22 cellular contexts compared by ENCODE assay signal in genomic region chr4:10731690-10732089, GRCh38. TPM values are rescaled to one million over a fixed set of nuclear protein-coding genes. Genes with fewer than 3 reads are reported as not detected.
DNase-seq lines count a peak whose midpoint lies in the region; ATAC-seq, FAIRE-seq and TF ChIP-seq lines count a peak whose summit lies in the region.
"Had no signal": no experiment of that assay in that cellular context is flagged by ENCODE, and none has a peak within 500 bp of the region (broad histone marks: within the 10 kb centered on the region; RNA-seq: fewer than 3 reads in every experiment).

No MANE protein-coding gene starts in this region.

- H2BK20ac ChIP-seq in H1 (ENCODE audit: low read length), result no peak overlapping the region

- H3K23me2 ChIP-seq in H1 (ENCODE audit: low read depth, low read length), result no peaks in the 10 kb centered on the region

- H3K79me2 ChIP-seq in H1 (ENCODE audit: control insufficient read depth in 1 of 2, insufficient read depth in 2 of 2, low read length in 2 of 2), result no peaks in the 10 kb centered on the region
- no peaks in the 10 kb centered on the region for H3K79me2 ChIP-seq in HepG2 (ENCODE audit: insufficient read depth, low read length)

- H3K9me3 ChIP-seq in H1 (ENCODE audit: insufficient read depth in 2 of 2, low read depth in 1 of 2, low read length in 1 of 2) (no peaks in the 10 kb centered on the region), HepG2 (ENCODE audit: low read length) (no peaks in the 10 kb centered on the region), kidney (ENCODE audit: control insufficient read depth in 1 of 2, low read length in 2 of 2) (no peaks in the 10 kb centered on the region)
- H3K9me3 ChIP-seq: gastrocnemius medialis, pancreas had no signal

- TF ChIP-seq CTCF in H1 (IDR thresholded peaks at IDR 0.05; ENCODE audit: control extremely low read depth in 1 of 3, insufficient read depth in 1 of 3, low read depth in 1 of 3, low read length in 3 of 3) (no peak), HepG2 (CRISPR knock-in tag; IDR thresholded peaks at IDR 0.05) (no peak), kidney (IDR thresholded peaks at IDR 0.05; ENCODE audit: borderline replicate concordance, extremely low read depth, insufficient read depth) (no peak)

- no peak overlapping the region for H3K56ac ChIP-seq in H1 (replicated peaks; ENCODE audit: insufficient read length, low read depth, low read length)

- no peak for DNase-seq in H1 (ENCODE audit: low read depth in 1 of 2, low spot score in 2 of 2)
- no peak for DNase-seq in HepG2 (ENCODE audit: low spot score)
- no peak for DNase-seq in kidney
- DNase-seq in NCI-H446 (lab: John Stamatoyannopoulos, UW), result no peak
- DNase-seq: activated CD4-positive, alpha-beta memory T cell treated with anti-CD3 and anti-CD28 coated beads, Interleukin-2, amount 10 ng/mL, durations not matched to agents 7 days and 5 days; AML-193; caudate nucleus; gastrocnemius medialis; naive thymus-derived CD8-positive, alpha-beta T cell; NCI-H1417 treated with DMSO at 0.1 percent for 48 hours; NCI-H2171 treated with DMSO at 0.1 percent for 48 hours; NCI-H774; pancreas; PC-9; stimulated activated naive CD4-positive, alpha-beta T cell treated with Interleukin-2 at 50 U/mL for 16 hours; trophoblast cell had no signal

- H3K27ac ChIP-seq in H1 (ENCODE audit: low read depth, low read length) (no peak overlapping the region), HepG2 (ENCODE audit: extremely low read length, insufficient read depth, low read length) (no peak overlapping the region), kidney (ENCODE audit: low read depth in 2 of 2, low read length in 2 of 2) (peak overlapping the region in 1 of 2 donors; percentile 10)
- H3K27ac ChIP-seq: gastrocnemius medialis, pancreas, PC-9, VCaP had no signal

- no peak overlapping the region for H2BK120ac ChIP-seq in H1 (replicated peaks; ENCODE audit: low read depth, low read length)

- no peak overlapping the region for H3K9ac ChIP-seq in H1 (replicated peaks in 1 of 4; ENCODE audit: extremely low read depth in 1 of 4, low read depth in 3 of 4, low read length in 3 of 4)
- no peak overlapping the region for H3K9ac ChIP-seq in HepG2 (ENCODE audit: insufficient read depth, low read depth, low read length)
- H3K9ac ChIP-seq in kidney (ENCODE audit: low read length in 2 of 2), result no peak overlapping the region

- FAIRE-seq in H1 (lab: Jason Lieb, UNC) (no peak), HepG2 (lab: Jason Lieb, UNC) (no peak), kidney (lab: Jason Lieb, UNC) (no peak)
- FAIRE-seq: pancreas had no signal

- 85% methylated on average over 3 of the region's 3 CpGs; no CpG with 5 or more reads in 1 of the 2 experiments for WGBS in H1 (ENCODE audit: extremely low coverage in 1 of 2, insufficient coverage in 1 of 2, insufficient read length in 1 of 2, insufficient replicate concordance in 2 of 2, low coverage in 1 of 2, low lambda C conversion rate in 2 of 2, missing lambda C conversion rate in 1 of 2), 2 experiments
- 31% methylated on average over 3 of the region's 3 CpGs for WGBS in HepG2 (ENCODE audit: low lambda C conversion rate)

- H4K5ac ChIP-seq in H1 (ENCODE audit: insufficient read length, low read depth, low read length), result no peak overlapping the region

- H3K79me1 ChIP-seq in H1 (ENCODE audit: low read depth, low read length), result no peaks in the 10 kb centered on the region

- no peak overlapping the region for H2BK12ac ChIP-seq in H1 (ENCODE audit: low read depth, low read length)

- in situ Hi-C loops in HepG2 (cut with HindIII; ENCODE audit: extremely low pct_ligation_motif_present, low pct_unique_long_range_greater_than_20kb), result no loop called here

- H3K4me2 ChIP-seq in H1 (ENCODE audit: insufficient read depth in 1 of 2, low read depth in 2 of 2, low read length in 2 of 2) (no peak overlapping the region), HepG2 (ENCODE audit: low read depth, low read length) (no peak overlapping the region)
- H3K4me2 ChIP-seq: PC-9 had no signal

- no peak overlapping the region for H3K4ac ChIP-seq in H1 (replicated peaks; ENCODE audit: insufficient read length, low read depth, low read length)

- POLR2A ChIA-PET in H1 (lab: Charles Lee; ENCODE audit: partially characterized antibody) (no interaction called here), HepG2 (lab: Yijun Ruan, JAX) (no interaction called here)

- H3K27me3 ChIP-seq in H1 (replicated peaks in 1 of 4; ENCODE audit: control insufficient read depth in 3 of 4, extremely low read depth in 1 of 4, insufficient read depth in 3 of 4, low read length in 3 of 4) (no peaks in the 10 kb centered on the region), HepG2 (ENCODE audit: control insufficient read depth in 1 of 2, insufficient read depth in 2 of 2, low read length in 2 of 2) (no peaks in the 10 kb centered on the region)
- H3K27me3 ChIP-seq: gastrocnemius medialis, pancreas had no signal

- no peak overlapping the region for H2BK5ac ChIP-seq in H1 (ENCODE audit: low read depth, low read length)

- CTCF ChIA-PET in H1 (lab: Charles Lee; ENCODE audit: partially characterized antibody), result no interaction called here
- CTCF ChIA-PET in HepG2 (lab: Yijun Ruan, JAX; ENCODE audit: low intra/inter-chr PET ratio, low total read pairs), result no interaction called here

- no peak overlapping the region for H2BK15ac ChIP-seq in H1 (ENCODE audit: low read length)

- H3K36me3 ChIP-seq in H1 (ENCODE audit: control insufficient read depth in 2 of 4, insufficient read depth in 4 of 4, low read length in 3 of 4) (no peaks in the 10 kb centered on the region), HepG2 (replicated peaks in 1 of 2; ENCODE audit: control insufficient read depth in 1 of 2, insufficient read depth in 2 of 2, low read length in 2 of 2) (no peaks in the 10 kb centered on the region), kidney (ENCODE audit: control insufficient read depth in 1 of 2, insufficient read depth in 2 of 2, low read length in 2 of 2) (no peaks in the 10 kb centered on the region)
- H3K36me3 ChIP-seq: gastrocnemius medialis, pancreas had no signal

- H2AFZ ChIP-seq in H1 (ENCODE audit: low read length) (peak overlapping the region; percentile 5; the same call in 1 of the 2 replicates), HepG2 (ENCODE audit: low read length) (no peak overlapping the region)
- H2AFZ ChIP-seq: PC-9 had no signal

- H4K91ac ChIP-seq in H1 (replicated peaks; ENCODE audit: insufficient read length, low read length), result no peak overlapping the region

- peak; percentile 35 for ATAC-seq in GM18907 (IDR thresholded peaks at IDR 0.05; ENCODE audit: unreplicated experiment)
- peak; percentile 24 for ATAC-seq in GM19468 (IDR thresholded peaks at IDR 0.05; ENCODE audit: extremely low read depth, unreplicated experiment)
- ATAC-seq in HG03378 (IDR thresholded peaks at IDR 0.05; ENCODE audit: unreplicated experiment), result peak; percentile 31
- no peak for ATAC-seq in HepG2
- ATAC-seq: gastrocnemius medialis; naive thymus-derived CD8-positive, alpha-beta T cell had no signal

- H3K4me1 ChIP-seq in H1 (replicated peaks in 1 of 4; ENCODE audit: control insufficient read depth in 3 of 4, insufficient read depth in 4 of 4, low read length in 3 of 4) (peaks cover 0 to 4% (median 2%) of the 10 kb centered on the region in 4 experiments; a peak in 2 of 7 replicates), HepG2 (ENCODE audit: insufficient read depth, low read length) (no peaks in the 10 kb centered on the region), kidney (ENCODE audit: control insufficient read depth in 1 of 2, insufficient read depth in 1 of 2, low read depth in 1 of 2, low read length in 2 of 2) (no peaks in the 10 kb centered on the region)
- H3K4me1 ChIP-seq: gastrocnemius medialis, pancreas had no signal

- no peak overlapping the region for H3K18ac ChIP-seq in H1 (ENCODE audit: extremely low read depth, low read length)

- no peaks in the 10 kb centered on the region for H4K20me1 ChIP-seq in H1 (replicated peaks in 1 of 2; ENCODE audit: control insufficient read depth in 1 of 2, insufficient read depth in 2 of 2, low read length in 2 of 2)
- no peaks in the 10 kb centered on the region for H4K20me1 ChIP-seq in HepG2 (ENCODE audit: insufficient read depth, low read length)

- no peak for TF ChIP-seq EP300 in H1 (IDR thresholded peaks at IDR 0.05; ENCODE audit: borderline replicate concordance in 1 of 2, low read depth in 2 of 2, low read length in 2 of 2)
- TF ChIP-seq EP300 in HepG2 (IDR thresholded peaks at IDR 0.05; ENCODE audit: low read depth in 2 of 2, low read length in 2 of 2), result no peak
- TF ChIP-seq EP300 in HepG2 (CRISPR knock-in tag; IDR thresholded peaks at IDR 0.05; ENCODE audit: borderline replicate concordance), result no peak

- TF ChIP-seq POLR2A in H1 (IDR thresholded peaks at IDR 0.05; ENCODE audit: control extremely low read depth in 1 of 2, low read depth in 2 of 2, low read length in 2 of 2) (no peak), HepG2 (IDR thresholded peaks at IDR 0.05; ENCODE audit: insufficient read depth in 1 of 2, low read depth in 2 of 2, low read length in 2 of 2) (no peak)

- H3K4me3 ChIP-seq in H1 (ENCODE audit: extremely low read depth in 1 of 4, insufficient read depth in 2 of 4, low read depth in 3 of 4, low read length in 4 of 4) (no peak overlapping the region), HepG2 (replicated peaks in 1 of 3; ENCODE audit: insufficient read depth in 1 of 3, low read depth in 2 of 3, low read length in 3 of 3) (no peak overlapping the region), kidney (ENCODE audit: low read length in 2 of 2) (peak overlapping the region in 1 of 2 donors; percentile 28)
- H3K4me3 ChIP-seq: gastrocnemius medialis, pancreas, PC-9 had no signal

- H4K8ac ChIP-seq in H1 (ENCODE audit: extremely low read depth, insufficient read depth, low read length), result no peak overlapping the region

- intact Hi-C loops in HepG2 (cut with micrococcal nuclease; ENCODE audit: unreplicated experiment), result no loop called here
- intact Hi-C loops in kidney (cut with DNase I), result no loop called here

- TF ChIP-seq RAD21 in H1 (IDR thresholded peaks at IDR 0.05 in 1 of 2, conservative IDR thresholded peaks at IDR 0.05 in 1 of 2; ENCODE audit: low read depth in 2 of 2, low read length in 2 of 2) (no peak), HepG2 (CRISPR knock-in tag; IDR thresholded peaks at IDR 0.05) (no peak)

- H2AK5ac ChIP-seq in H1 (ENCODE audit: low read depth, low read length), result no peak overlapping the region

- no peak overlapping the region for H3K23ac ChIP-seq in H1 (ENCODE audit: insufficient read length)

- H3K14ac ChIP-seq in H1 (ENCODE audit: insufficient read length), result no peak overlapping the region

- BruUV-seq in HepG2 (replicated peaks; lab: Mats Ljungman, UMichigan), result no TSS peak

RNA-seq across cellular contexts. Expression of gene CLNK, which starts 47.1 kb away (rescaled TPM):
- not detected in 2 replicates for total RNA-seq in H1 (2021; fragmentation: NEBNext Ultra II Directional; extraction: Animal tissue kit (Norgen Biotek cat#: 25700))
- not detected in 2 replicates for polyA plus RNA-seq in H1 (2011; rRNA removed)
- polyA plus RNA-seq in H1 (2011; cell fraction: cytosol; rRNA removed), result not detected
- polyA plus RNA-seq in H1 (2011; cell fraction: nucleus; rRNA removed), result not detected
- not detected in 4 replicates for polyA plus RNA-seq in H1 (2012, experiment 1 of 2)
- polyA plus RNA-seq in H1 (2012, experiment 2 of 2), result not detected
- polyA plus RNA-seq in H1 (2013, experiment 1 of 2), result not detected
- polyA plus RNA-seq in H1 (2013, experiment 2 of 2), result not detected
- polyA minus RNA-seq in H1 (2011; rRNA and poly(A)+ RNA removed), result not detected in 2 replicates
- polyA minus RNA-seq in H1 (2011; cell fraction: cytosol; rRNA and poly(A)+ RNA removed), result not detected
- polyA minus RNA-seq in H1 (2011; cell fraction: nucleus; rRNA and poly(A)+ RNA removed), result not detected
- not detected in 2 replicates for total RNA-seq in HepG2 (2016; rRNA removed; fragmentation: Illumina TruSeq; extraction: Trizol)
- not detected in 2 replicates for total RNA-seq in HepG2 (2016; cell fraction: cytosol; rRNA removed; fragmentation: Illumina TruSeq; extraction: Trizol; ENCODE audit: low read depth)
- total RNA-seq in HepG2 (2016; cell fraction: insoluble cytoplasmic fraction; rRNA removed; fragmentation: Illumina TruSeq; extraction: Trizol), result not detected in 2 replicates
- not detected in 2 replicates for total RNA-seq in HepG2 (2016; cell fraction: membrane; rRNA removed; fragmentation: Illumina TruSeq; extraction: Trizol)
- total RNA-seq in HepG2 (2016; cell fraction: nucleus; rRNA removed; fragmentation: Illumina TruSeq; extraction: Trizol), result not detected in 2 replicates
- polyA plus RNA-seq in HepG2 (2011; rRNA removed), result not detected in 2 replicates
- not detected in 2 replicates for polyA plus RNA-seq in HepG2 (2011; cell fraction: cytosol; rRNA removed)
- polyA plus RNA-seq in HepG2 (2011; cell fraction: nucleus; rRNA removed), result not detected in 2 replicates
- not detected in 2 replicates for polyA plus RNA-seq in HepG2 (2012)
- not detected in 2 replicates for polyA plus RNA-seq in HepG2 (2016; cell fraction: cytosol; fragmentation: Illumina TruSeq; extraction: Trizol; ENCODE audit: low read depth)
- polyA plus RNA-seq in HepG2 (2016; cell fraction: insoluble cytoplasmic fraction; fragmentation: Illumina TruSeq; extraction: Trizol; ENCODE audit: low read depth), result not detected in 2 replicates
- not detected in 2 replicates for polyA plus RNA-seq in HepG2 (2016; cell fraction: membrane; fragmentation: Illumina TruSeq; extraction: Trizol; ENCODE audit: low read depth)
- not detected in 2 replicates for polyA plus RNA-seq in HepG2 (2016; cell fraction: nucleus; fragmentation: Illumina TruSeq; extraction: Trizol; ENCODE audit: insufficient read depth, low read depth)
- not detected in 2 replicates for polyA minus RNA-seq in HepG2 (2011; rRNA and poly(A)+ RNA removed; ENCODE audit: low replicate concordance)
- not detected in 2 replicates for polyA minus RNA-seq in HepG2 (2011; cell fraction: cytosol; rRNA and poly(A)+ RNA removed)
- polyA minus RNA-seq in HepG2 (2011; cell fraction: nucleus; rRNA and poly(A)+ RNA removed), result not detected in 2 replicates
- total RNA-seq in kidney, result 2.8 TPM
- polyA plus RNA-seq in kidney (ENCODE audit: insufficient read depth, low read depth, low replicate concordance), result 4.8 TPM
- total RNA-seq: epithelial cell of proximal tubule; gastrocnemius medialis; M059J; naive thymus-derived CD8-positive, alpha-beta T cell; PC-9 had no signal
- polyA plus RNA-seq: naive thymus-derived CD8-positive, alpha-beta T cell had no signal
